ENCODE assay signal across 19 cellular contexts in the genomic region with DNA sequence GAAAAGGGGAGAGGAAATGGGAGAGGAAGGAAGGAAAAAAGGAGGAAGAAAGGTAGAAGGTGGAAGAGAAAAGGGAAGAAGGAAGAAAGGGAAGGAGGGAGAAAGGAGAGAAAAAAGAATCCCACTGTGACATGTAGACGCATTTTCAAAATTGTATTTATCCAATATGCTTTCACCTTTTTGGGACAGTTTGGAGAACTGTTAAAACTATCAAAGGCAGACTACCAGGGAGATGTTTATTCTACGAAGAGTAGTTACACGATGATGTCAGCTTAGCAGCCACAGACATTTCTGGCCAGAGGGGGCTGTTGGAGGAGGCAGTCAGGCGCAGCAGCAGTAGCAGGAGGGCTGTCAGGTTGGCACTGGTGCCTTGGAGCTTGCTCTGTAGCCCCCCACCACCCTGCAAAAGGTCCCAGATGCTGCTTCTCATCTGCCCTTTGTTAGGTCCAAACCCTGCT.
A peak's percentile ranks its signal among the peaks of the same experiment; 100 is the strongest.
DNase-seq lines count a peak whose midpoint lies in the region; ATAC-seq, FAIRE-seq and TF ChIP-seq lines count a peak whose summit lies in the region.
"Had no signal": no experiment of that assay in that cellular context is flagged by ENCODE, and none has a peak within 500 bp of the region (broad histone marks: within the 10 kb centered on the region; RNA-seq: fewer than 3 reads in every experiment).

No MANE protein-coding gene starts in this region.

- CTCF ChIA-PET in HepG2 (lab: Yijun Ruan, JAX; ENCODE audit: low intra/inter-chr PET ratio, low total read pairs): no interaction called here

- no peaks in the 10 kb centered on the region for H3K36me3 Mint-ChIP-seq in CD14-positive monocyte
- H3K36me3 Mint-ChIP-seq: brain, WTC11 had no signal

- POLR2A ChIA-PET in HepG2 (lab: Yijun Ruan, JAX): no interaction called here

- no peak for TF ChIP-seq POLR2A in HepG2 (IDR thresholded peaks at IDR 0.05; ENCODE audit: insufficient read depth in 1 of 2, low read depth in 2 of 2, low read length in 2 of 2)
- TF ChIP-seq POLR2A in right lobe of liver (IDR thresholded peaks at IDR 0.05): no peak
- TF ChIP-seq POLR2A in esophagus muscularis mucosa (IDR thresholded peaks at IDR 0.05; ENCODE audit: low read depth): no peak
- no peak for TF ChIP-seq POLR2A in GM12892 (IDR thresholded peaks at IDR 0.05; ENCODE audit: low read depth, low read length)
- no peak for TF ChIP-seq POLR2A in body of pancreas (IDR thresholded peaks at IDR 0.05)

- in situ Hi-C loops in HepG2 (cut with HindIII; ENCODE audit: extremely low pct_ligation_motif_present, low pct_unique_long_range_greater_than_20kb): no loop called here

- no peak overlapping the region for H3K4me3 Mint-ChIP-seq in CD14-positive monocyte
- H3K4me3 Mint-ChIP-seq: brain, WTC11 had no signal

- no peak for TF ChIP-seq CTCF in HepG2 (CRISPR knock-in tag; IDR thresholded peaks at IDR 0.05)
- TF ChIP-seq CTCF in right lobe of liver (IDR thresholded peaks at IDR 0.05): no peak
- no peak for TF ChIP-seq CTCF in esophagus muscularis mucosa (IDR thresholded peaks at IDR 0.05)
- TF ChIP-seq CTCF in osteoblast (IDR thresholded peaks at IDR 0.05; ENCODE audit: extremely low read depth, low read depth, low read length): no peak
- TF ChIP-seq CTCF in body of pancreas (IDR thresholded peaks at IDR 0.05): no peak
- no peak for TF ChIP-seq CTCF in CD14-positive monocyte (IDR thresholded peaks at IDR 0.05)

- no peaks in the 10 kb centered on the region for H3K36me3 ChIP-seq in HepG2 (replicated peaks in 1 of 2; ENCODE audit: control insufficient read depth in 1 of 2, insufficient read depth in 2 of 2, low read length in 2 of 2)
- H3K36me3 ChIP-seq in right lobe of liver: no peaks in the 10 kb centered on the region
- no peaks in the 10 kb centered on the region for H3K36me3 ChIP-seq in esophagus muscularis mucosa
- H3K36me3 ChIP-seq in osteoblast (ENCODE audit: insufficient read depth, low read length): no peaks in the 10 kb centered on the region
- H3K36me3 ChIP-seq in body of pancreas (replicated peaks in 1 of 2; ENCODE audit: insufficient read depth in 1 of 2, low read depth in 2 of 2): no peaks in the 10 kb centered on the region
- H3K36me3 ChIP-seq: upper lobe of left lung had no signal

- H3K9me3 ChIP-seq in HepG2 (ENCODE audit: low read length): no peaks in the 10 kb centered on the region
- H3K9me3 ChIP-seq in right lobe of liver: no peaks in the 10 kb centered on the region
- no peaks in the 10 kb centered on the region for H3K9me3 ChIP-seq in esophagus muscularis mucosa
- no peaks in the 10 kb centered on the region for H3K9me3 ChIP-seq in osteoblast (ENCODE audit: low read depth, low read length)
- no peaks in the 10 kb centered on the region for H3K9me3 ChIP-seq in body of pancreas
- H3K9me3 ChIP-seq: upper lobe of left lung had no signal

- H3K4me3 ChIP-seq in HepG2 (replicated peaks in 1 of 3; ENCODE audit: insufficient read depth in 1 of 3, low read depth in 2 of 3, low read length in 3 of 3): no peak overlapping the region
- no peak overlapping the region for H3K4me3 ChIP-seq in right lobe of liver
- H3K4me3 ChIP-seq in esophagus muscularis mucosa: no peak overlapping the region
- no peak overlapping the region for H3K4me3 ChIP-seq in osteoblast (ENCODE audit: insufficient read depth, low read length)
- no peak overlapping the region for H3K4me3 ChIP-seq in body of pancreas
- H3K4me3 ChIP-seq: upper lobe of left lung had no signal

- no peak for ATAC-seq in HepG2
- no peak for ATAC-seq in right lobe of liver
- no peak for ATAC-seq in GM19455 (IDR thresholded peaks at IDR 0.05; ENCODE audit: unreplicated experiment)
- ATAC-seq in body of pancreas: no peak
- ATAC-seq: WTC11 had no signal

- no peaks in the 10 kb centered on the region for H3K4me1 ChIP-seq in HepG2 (ENCODE audit: insufficient read depth, low read length)
- H3K4me1 ChIP-seq in right lobe of liver: no peaks in the 10 kb centered on the region
- peaks cover 7 to 40% (median 37%) of the 10 kb centered on the region in 4 donors for H3K4me1 ChIP-seq in esophagus muscularis mucosa
- H3K4me1 ChIP-seq in osteoblast (ENCODE audit: insufficient read depth, low read length): peaks cover 37% of the 10 kb centered on the region
- no peaks in the 10 kb centered on the region for H3K4me1 ChIP-seq in body of pancreas
- H3K4me1 ChIP-seq: upper lobe of left lung had no signal

- H3K79me2 ChIP-seq in HepG2 (ENCODE audit: insufficient read depth, low read length) (no peaks in the 10 kb centered on the region), osteoblast (ENCODE audit: insufficient read depth, low read length) (no peaks in the 10 kb centered on the region)

- DNase-seq in HepG2 (ENCODE audit: low spot score) (no peak), right lobe of liver (no peak), esophagus muscularis mucosa (ENCODE audit: extremely low spot score) (no peak), osteoblast (ENCODE audit: insufficient read length, low spot score, missing footprints) (peak; percentile 78), GM12892 (ENCODE audit: insufficient read length) (no peak), body of pancreas (no peak), CD14-positive monocyte (ENCODE audit: low spot score) (no peak)
- DNase-seq: activated effector memory CD4-positive, alpha-beta T cell treated with anti-CD3 and anti-CD28 coated beads, Interleukin-2, amount 50 U/mL, for 16 hours; DMS153; HCEC 1CT; KG1; midbrain; NCI-H1436 treated with DMSO at 0.1 percent for 48 hours; NCI-H526; T-helper 1 cell had no signal

- H3K9me3 Mint-ChIP-seq in CD14-positive monocyte: peaks cover 0 to 8% (median 2%) of the 10 kb centered on the region in 7 donors
- H3K9me3 Mint-ChIP-seq: brain had no signal

- H3K27me3 ChIP-seq in HepG2 (ENCODE audit: control insufficient read depth in 1 of 2, insufficient read depth in 2 of 2, low read length in 2 of 2) (peaks cover 0 to 2% of the 10 kb centered on the region in 2 experiments; a peak in 1 of 5 replicates), right lobe of liver (no peaks in the 10 kb centered on the region), esophagus muscularis mucosa (no peaks in the 10 kb centered on the region), osteoblast (ENCODE audit: insufficient read depth, low read length) (no peaks in the 10 kb centered on the region), body of pancreas (no peaks in the 10 kb centered on the region)
- H3K27me3 ChIP-seq: upper lobe of left lung had no signal

- peaks cover 0 to 2% (median 1%) of the 10 kb centered on the region in 3 donors for H3K27me3 Mint-ChIP-seq in CD14-positive monocyte (ENCODE audit: low read depth in 3 of 3)
- H3K27me3 Mint-ChIP-seq: brain had no signal

- H3K4me2 ChIP-seq in HepG2 (ENCODE audit: low read depth, low read length) (no peak overlapping the region), osteoblast (ENCODE audit: insufficient read depth, low read length) (no peak overlapping the region)

- no peak for TF ChIP-seq RAD21 in HepG2 (CRISPR knock-in tag; IDR thresholded peaks at IDR 0.05)

- H2AFZ ChIP-seq in HepG2 (ENCODE audit: low read length): no peak overlapping the region
- H2AFZ ChIP-seq in osteoblast (ENCODE audit: low read length): no peak overlapping the region

- H3K9ac ChIP-seq in HepG2 (ENCODE audit: insufficient read depth, low read depth, low read length): no peak overlapping the region

- 15% methylated on average over 3 of the region's 4 CpGs for WGBS in HepG2 (ENCODE audit: low lambda C conversion rate)
- 35% methylated on average over 3 of the region's 4 CpGs for WGBS in right lobe of liver (ENCODE audit: insufficient coverage, low coverage, low lambda C conversion rate, missing lambda C conversion rate)
- WGBS in esophagus muscularis mucosa: 31% methylated on average over 4 of the region's 4 CpGs
- 59 to 70% methylated on average over 4 of the region's 4 CpGs for WGBS in body of pancreas, 2 donors

- BruUV-seq in HepG2 (replicated peaks; lab: Mats Ljungman, UMichigan): no TSS peak

- peak overlapping the region in 1 of 7 donors; percentile 32 for H3K27ac Mint-ChIP-seq in CD14-positive monocyte
- H3K27ac Mint-ChIP-seq: WTC11 had no signal

- H3K27ac ChIP-seq in HepG2 (ENCODE audit: extremely low read length, insufficient read depth, low read length) (no peak overlapping the region), right lobe of liver (no peak overlapping the region), esophagus muscularis mucosa (replicated peaks in 1 of 4) (peak overlapping the region; percentile 28 to 57 (median 53)), osteoblast (ENCODE audit: low read depth, low read length) (no peak overlapping the region), body of pancreas (no peak overlapping the region)
- H3K27ac ChIP-seq: upper lobe of left lung had no signal

- no peaks in the 10 kb centered on the region for H4K20me1 ChIP-seq in HepG2 (ENCODE audit: insufficient read depth, low read length)
- H4K20me1 ChIP-seq in osteoblast (ENCODE audit: insufficient read depth, low read length): no peaks in the 10 kb centered on the region

- no peak for TF ChIP-seq EP300 in HepG2 (IDR thresholded peaks at IDR 0.05; ENCODE audit: low read depth in 2 of 2, low read length in 2 of 2)
- TF ChIP-seq EP300 in HepG2 (CRISPR knock-in tag; IDR thresholded peaks at IDR 0.05; ENCODE audit: borderline replicate concordance): no peak
- TF ChIP-seq EP300 in esophagus muscularis mucosa (IDR thresholded peaks at IDR 0.05): no peak

- no peaks in the 10 kb centered on the region for H3K4me1 Mint-ChIP-seq in CD14-positive monocyte

- intact Hi-C loops in HepG2 (cut with micrococcal nuclease; ENCODE audit: unreplicated experiment) (no loop called here), right lobe of liver (cut with DNase I) (no loop called here), esophagus muscularis mucosa (cut with DNase I) (no loop called here), body of pancreas (cut with DNase I) (no loop called here), CD14-positive monocyte (cut with micrococcal nuclease) (no loop called here)

- FAIRE-seq in HepG2 (lab: Jason Lieb, UNC) (no peak), GM12892 (lab: Jason Lieb, UNC) (no peak)

TF ChIP-seq in HepG2, 621 proteins besides CTCF, POLR2A, EP300 and RAD21:
- TF ChIP-seq CREB3 (CRISPR knock-in tag; IDR thresholded peaks at IDR 0.05) (no peak), SIN3A (IDR thresholded peaks at IDR 0.05; ENCODE audit: borderline replicate concordance, low read depth, low read length) (no peak), ZBTB7B (CRISPR knock-in tag; IDR thresholded peaks at IDR 0.05) (no peak), NCOA5 (CRISPR knock-in tag; IDR thresholded peaks at IDR 0.05) (no peak), JUN (CRISPR knock-in tag; IDR thresholded peaks at IDR 0.05) (no peak), HNRNPK (IDR thresholded peaks at IDR 0.05; ENCODE audit: low read depth, low read length, poor library complexity, severe bottlenecking) (peak; percentile 39)

Comparison
In these comparisons a context has a peak if more than half of its experiments do, and no peak if none do; other contexts are left out.
1. H3K27ac ChIP-seq: peak in esophagus muscularis mucosa (4 of 4); none in HepG2 (single experiment), right lobe of liver (0 of 3), osteoblast (single experiment) and body of pancreas (0 of 4).